In the genomic region with DNA sequence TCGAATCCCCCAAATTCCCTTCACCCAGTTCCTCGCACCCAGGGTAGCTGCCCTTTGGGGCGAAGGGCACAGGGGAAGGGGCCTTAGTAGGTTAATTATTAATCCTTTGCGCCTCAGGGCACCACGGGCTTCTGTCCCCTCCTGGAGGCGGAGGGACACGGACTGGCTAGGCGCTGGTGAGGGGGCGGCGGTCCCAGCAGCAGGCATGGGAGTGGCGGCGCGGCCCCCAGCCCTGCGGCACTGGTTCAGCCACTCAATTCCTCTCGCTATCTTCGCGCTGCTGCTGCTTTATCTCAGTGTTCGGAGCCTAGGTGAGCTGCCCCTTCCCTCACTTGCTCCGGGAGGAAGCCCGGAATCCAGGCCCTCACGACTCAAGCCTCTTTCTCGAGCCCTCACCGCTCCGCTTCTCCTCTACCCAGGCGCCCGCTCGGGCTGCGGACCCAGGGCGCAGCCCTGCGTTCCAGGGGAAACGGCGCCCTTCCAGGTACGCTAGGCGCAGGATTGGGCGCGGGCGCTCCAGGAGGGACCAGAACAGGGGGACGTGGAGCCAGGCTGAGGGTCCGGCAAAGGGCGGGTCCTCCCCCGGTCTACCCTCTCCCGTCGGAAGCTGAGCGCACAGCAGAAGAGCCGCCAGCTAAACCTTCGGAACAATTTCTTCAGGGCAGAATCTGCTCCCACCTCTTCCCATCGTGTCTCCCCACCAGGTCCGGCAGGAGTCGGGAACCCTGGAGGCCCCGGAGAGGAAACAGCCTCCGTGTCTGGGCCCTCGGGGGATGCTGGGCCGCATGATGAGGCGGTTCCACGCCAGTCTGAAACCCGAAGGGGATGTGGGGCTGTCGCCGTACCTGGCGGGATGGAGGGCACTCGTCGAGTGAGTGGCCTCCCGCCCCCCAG, we compare ENCODE assay signal across 1 cellular context.
A peak's percentile ranks its signal among the peaks of the same experiment; 100 is the strongest.
TF ChIP-seq lines count a peak whose summit lies in the region.

Gene GLTPD2 (plus strand): TSS at position 158 of the 894 bp plus-strand sequence. CDS start 48 bp downstream, at position 206.

TF ChIP-seq in HepG2, 621 proteins besides CTCF, POLR2A, EP300 and RAD21 (continued from another document and continues in another):
- TF ChIP-seq, protein P1, sequence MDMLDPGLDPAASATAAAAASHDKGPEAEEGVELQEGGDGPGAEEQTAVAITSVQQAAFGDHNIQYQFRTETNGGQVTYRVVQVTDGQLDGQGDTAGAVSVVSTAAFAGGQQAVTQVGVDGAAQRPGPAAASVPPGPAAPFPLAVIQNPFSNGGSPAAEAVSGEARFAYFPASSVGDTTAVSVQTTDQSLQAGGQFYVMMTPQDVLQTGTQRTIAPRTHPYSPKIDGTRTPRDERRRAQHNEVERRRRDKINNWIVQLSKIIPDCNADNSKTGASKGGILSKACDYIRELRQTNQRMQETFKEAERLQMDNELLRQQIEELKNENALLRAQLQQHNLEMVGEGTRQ (IDR thresholded peaks at IDR 0.05; ENCODE audit: low read depth, low read length), result no peak
- TF ChIP-seq, protein P1 (CRISPR knock-in tag; IDR thresholded peaks at IDR 0.05; ENCODE audit: borderline replicate concordance), result 0 out of 2 replicates have a peak, but pooled peaks have one; percentile 21
- TF ChIP-seq WIZ (CRISPR knock-in tag; IDR thresholded peaks at IDR 0.05) (no peak), GLMP (CRISPR knock-in tag; IDR thresholded peaks at IDR 0.05; ENCODE audit: borderline replicate concordance) (peak; percentile 8; the same call in 1 of the 2 replicates), ZNF850 (CRISPR knock-in tag; conservative IDR thresholded peaks at IDR 0.05) (no peak), HNRNPK (IDR thresholded peaks at IDR 0.05; ENCODE audit: low read depth, low read length, poor library complexity, severe bottlenecking) (no peak), ZFP41 (CRISPR knock-in tag; IDR thresholded peaks at IDR 0.05; ENCODE audit: borderline replicate concordance) (no peak), MAX (IDR thresholded peaks at IDR 0.05) (peak; percentile 78), KDM1A (CRISPR knock-in tag; IDR thresholded peaks at IDR 0.05) (no peak), SRF (IDR thresholded peaks at IDR 0.05; ENCODE audit: low read depth, low read length) (no peak), MYC (CRISPR knock-in tag; IDR thresholded peaks at IDR 0.05; ENCODE audit: borderline replicate concordance) (no peak; the same call in 1 of the 2 replicates), FOXC1 (CRISPR knock-in tag; IDR thresholded peaks at IDR 0.05; ENCODE audit: borderline replicate concordance) (0 out of 2 replicates have a peak, but pooled peaks have one; percentile 51), MLX (CRISPR knock-in tag; IDR thresholded peaks at IDR 0.05) (0 out of 2 replicates have a peak, but pooled peaks have one; percentile 33), ZNF484 (CRISPR knock-in tag; IDR thresholded peaks at IDR 0.05; ENCODE audit: borderline replicate concordance, low read depth) (no peak), ZNF335 (CRISPR knock-in tag; IDR thresholded peaks at IDR 0.05) (peak; percentile 33; the same call in 1 of the 2 replicates), KAT8 (CRISPR knock-in tag; IDR thresholded peaks at IDR 0.05) (no peak), ZNF772 (CRISPR knock-in tag; IDR thresholded peaks at IDR 0.05) (no peak; the same call in 1 of the 2 replicates), PHF21A (CRISPR knock-in tag; IDR thresholded peaks at IDR 0.05) (peak; percentile 57), IKZF4 (CRISPR knock-in tag; IDR thresholded peaks at IDR 0.05; ENCODE audit: borderline replicate concordance, low read depth, not compliant biosample characterization) (no peak), TAF15 (IDR thresholded peaks at IDR 0.05; ENCODE audit: low read depth, low read length, poor library complexity, severe bottlenecking) (peak; percentile 66), EHMT2 (IDR thresholded peaks at IDR 0.05; ENCODE audit: borderline replicate concordance, low read depth, low read length) (no peak), ZNF510 (CRISPR knock-in tag; IDR thresholded peaks at IDR 0.05; ENCODE audit: low read depth) (no peak), SNRNP70 (IDR thresholded peaks at IDR 0.05; ENCODE audit: low read depth, low read length) (no peak), PRMT3 (CRISPR knock-in tag; IDR thresholded peaks at IDR 0.05; ENCODE audit: borderline replicate concordance, low read depth) (no peak), TBX2 (CRISPR knock-in tag; IDR thresholded peaks at IDR 0.05; ENCODE audit: borderline replicate concordance) (peak; percentile 41; the same call in 1 of the 2 replicates), GABPB1 (CRISPR knock-in tag; IDR thresholded peaks at IDR 0.05) (peak; percentile 68), ZNF709 (CRISPR knock-in tag; IDR thresholded peaks at IDR 0.05) (no peak; the same call in 1 of the 2 replicates), POGK (CRISPR knock-in tag; conservative IDR thresholded peaks at IDR 0.05) (peak; percentile 61; the same call in 1 of the 2 replicates), MZF1 (CRISPR knock-in tag; IDR thresholded peaks at IDR 0.05; ENCODE audit: borderline replicate concordance) (peak; percentile 36; the same call in 1 of the 2 replicates), POLR2AphosphoS2 (IDR thresholded peaks at IDR 0.05; ENCODE audit: low read depth, low read length) (no peak), AGO2 (optimal IDR thresholded peaks at IDR 0.05; ENCODE audit: low read depth, low read length) (peak; percentile 92), RORA (CRISPR knock-in tag; IDR thresholded peaks at IDR 0.05) (no peak), HCFC1 (IDR thresholded peaks at IDR 0.05; ENCODE audit: low read depth, low read length) (no peak)
- TF ChIP-seq, protein P2, sequence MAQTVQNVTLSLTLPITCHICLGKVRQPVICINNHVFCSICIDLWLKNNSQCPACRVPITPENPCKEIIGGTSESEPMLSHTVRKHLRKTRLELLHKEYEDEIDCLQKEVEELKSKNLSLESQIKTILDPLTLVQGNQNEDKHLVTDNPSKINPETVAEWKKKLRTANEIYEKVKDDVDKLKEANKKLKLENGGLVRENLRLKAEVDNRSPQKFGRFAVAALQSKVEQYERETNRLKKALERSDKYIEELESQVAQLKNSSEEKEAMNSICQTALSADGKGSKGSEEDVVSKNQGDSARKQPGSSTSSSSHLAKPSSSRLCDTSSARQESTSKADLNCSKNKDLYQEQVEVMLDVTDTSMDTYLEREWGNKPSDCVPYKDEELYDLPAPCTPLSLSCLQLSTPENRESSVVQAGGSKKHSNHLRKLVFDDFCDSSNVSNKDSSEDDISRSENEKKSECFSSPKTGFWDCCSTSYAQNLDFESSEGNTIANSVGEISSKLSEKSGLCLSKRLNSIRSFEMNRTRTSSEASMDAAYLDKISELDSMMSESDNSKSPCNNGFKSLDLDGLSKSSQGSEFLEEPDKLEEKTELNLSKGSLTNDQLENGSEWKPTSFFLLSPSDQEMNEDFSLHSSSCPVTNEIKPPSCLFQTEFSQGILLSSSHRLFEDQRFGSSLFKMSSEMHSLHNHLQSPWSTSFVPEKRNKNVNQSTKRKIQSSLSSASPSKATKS (CRISPR knock-in tag; IDR thresholded peaks at IDR 0.05), result peak; percentile 87; the same call in 1 of the 2 replicates
- TF ChIP-seq, protein P3, sequence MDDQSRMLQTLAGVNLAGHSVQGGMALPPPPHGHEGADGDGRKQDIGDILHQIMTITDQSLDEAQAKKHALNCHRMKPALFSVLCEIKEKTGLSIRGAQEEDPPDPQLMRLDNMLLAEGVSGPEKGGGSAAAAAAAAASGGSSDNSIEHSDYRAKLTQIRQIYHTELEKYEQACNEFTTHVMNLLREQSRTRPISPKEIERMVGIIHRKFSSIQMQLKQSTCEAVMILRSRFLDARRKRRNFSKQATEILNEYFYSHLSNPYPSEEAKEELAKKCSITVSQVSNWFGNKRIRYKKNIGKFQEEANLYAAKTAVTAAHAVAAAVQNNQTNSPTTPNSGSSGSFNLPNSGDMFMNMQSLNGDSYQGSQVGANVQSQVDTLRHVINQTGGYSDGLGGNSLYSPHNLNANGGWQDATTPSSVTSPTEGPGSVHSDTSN (CRISPR knock-in tag; IDR thresholded peaks at IDR 0.05; ENCODE audit: borderline replicate concordance), result 0 out of 2 replicates have a peak, but pooled peaks have one; percentile 63
- TF ChIP-seq, protein P4, sequence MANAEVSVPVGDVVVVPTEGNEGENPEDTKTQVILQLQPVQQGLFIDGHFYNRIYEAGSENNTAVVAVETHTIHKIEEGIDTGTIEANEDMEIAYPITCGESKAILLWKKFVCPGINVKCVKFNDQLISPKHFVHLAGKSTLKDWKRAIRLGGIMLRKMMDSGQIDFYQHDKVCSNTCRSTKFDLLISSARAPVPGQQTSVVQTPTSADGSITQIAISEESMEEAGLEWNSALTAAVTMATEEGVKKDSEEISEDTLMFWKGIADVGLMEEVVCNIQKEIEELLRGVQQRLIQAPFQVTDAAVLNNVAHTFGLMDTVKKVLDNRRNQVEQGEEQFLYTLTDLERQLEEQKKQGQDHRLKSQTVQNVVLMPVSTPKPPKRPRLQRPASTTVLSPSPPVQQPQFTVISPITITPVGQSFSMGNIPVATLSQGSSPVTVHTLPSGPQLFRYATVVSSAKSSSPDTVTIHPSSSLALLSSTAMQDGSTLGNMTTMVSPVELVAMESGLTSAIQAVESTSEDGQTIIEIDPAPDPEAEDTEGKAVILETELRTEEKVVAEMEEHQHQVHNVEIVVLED (CRISPR knock-in tag; IDR thresholded peaks at IDR 0.05; ENCODE audit: borderline replicate concordance), result peak; percentile 44; the same call in 1 of the 2 replicates
- TF ChIP-seq, protein P5, sequence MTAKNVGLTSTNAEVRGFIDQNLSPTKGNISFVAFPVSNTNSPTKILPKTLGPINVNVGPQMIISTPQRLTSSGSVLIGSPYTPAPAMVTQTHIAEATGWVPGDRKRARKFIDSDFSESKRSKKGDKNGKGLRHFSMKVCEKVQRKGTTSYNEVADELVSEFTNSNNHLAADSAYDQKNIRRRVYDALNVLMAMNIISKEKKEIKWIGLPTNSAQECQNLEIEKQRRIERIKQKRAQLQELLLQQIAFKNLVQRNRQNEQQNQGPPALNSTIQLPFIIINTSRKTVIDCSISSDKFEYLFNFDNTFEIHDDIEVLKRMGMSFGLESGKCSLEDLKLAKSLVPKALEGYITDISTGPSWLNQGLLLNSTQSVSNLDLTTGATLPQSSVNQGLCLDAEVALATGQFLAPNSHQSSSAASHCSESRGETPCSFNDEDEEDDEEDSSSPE (CRISPR knock-in tag; IDR thresholded peaks at IDR 0.05), result peak; percentile 67
- TF ChIP-seq, protein P6, sequence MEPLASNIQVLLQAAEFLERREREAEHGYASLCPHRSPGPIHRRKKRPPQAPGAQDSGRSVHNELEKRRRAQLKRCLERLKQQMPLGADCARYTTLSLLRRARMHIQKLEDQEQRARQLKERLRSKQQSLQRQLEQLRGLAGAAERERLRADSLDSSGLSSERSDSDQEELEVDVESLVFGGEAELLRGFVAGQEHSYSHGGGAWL (CRISPR knock-in tag; IDR thresholded peaks at IDR 0.05), result peak; percentile 42; the same call in 1 of the 2 replicates
- TF ChIP-seq, protein P7, sequence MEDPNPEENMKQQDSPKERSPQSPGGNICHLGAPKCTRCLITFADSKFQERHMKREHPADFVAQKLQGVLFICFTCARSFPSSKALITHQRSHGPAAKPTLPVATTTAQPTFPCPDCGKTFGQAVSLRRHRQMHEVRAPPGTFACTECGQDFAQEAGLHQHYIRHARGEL (CRISPR knock-in tag; IDR thresholded peaks at IDR 0.05), result 0 out of 2 replicates have a peak, but pooled peaks have one; percentile 46
